7 cellular contexts compared by ENCODE assay signal in genomic region chr11:104658177-104658576, GRCh38.
"Had no signal": no experiment of that assay in that cellular context is flagged by ENCODE, and none has a peak within 500 bp of the region (broad histone marks: within the 10 kb centered on the region; RNA-seq: fewer than 3 reads in every experiment).

No MANE protein-coding gene starts in this region.

- DNase-seq: GDM1, GF-D8 had no signal

- H3K4me3 ChIP-seq: GM12878 had no signal

- ATAC-seq: GM12878 had no signal

- FAIRE-seq: G401.6, GM12878, GM12891, GM18507, GM19239 had no signal
